9 cellular contexts compared by ENCODE assay signal in genomic region chr2:176638167-176639015, GRCh38.
A peak's percentile ranks its signal among the peaks of the same experiment; 100 is the strongest.
DNase-seq lines count a peak whose midpoint lies in the region; ATAC-seq, FAIRE-seq and TF ChIP-seq lines count a peak whose summit lies in the region.
"Had no signal": no experiment of that assay in that cellular context is flagged by ENCODE, and none has a peak within 500 bp of the region (broad histone marks: within the 10 kb centered on the region; RNA-seq: fewer than 3 reads in every experiment).

No MANE protein-coding gene starts in this region.

- H3K9ac ChIP-seq in kidney (ENCODE audit: low read length in 2 of 2), result peak overlapping the region; percentile 28 to 29

- ATAC-seq in HG02938 (IDR thresholded peaks at IDR 0.05; ENCODE audit: unreplicated experiment) (peak; percentile 70), activated B cell treated with CpG ODN at 0.5 μM for 24 hours (ENCODE audit: low read depth) (peak; percentile 79)

- intact Hi-C loops in activated B cell treated with CpG ODN at 0.5 μM for 24 hours (cut with micrococcal nuclease) (loop anchor here (1.0 to 10.0 kb wide), 6 partner anchors 84 to 1386 kb away; no protein-coding TSS in a partner anchor), kidney (cut with DNase I) (no loop called here)

- peak overlapping the region; percentile 36 to 71 for H3K4me3 ChIP-seq in kidney (ENCODE audit: low read length in 2 of 2)

- no peaks in the 10 kb centered on the region for H3K36me3 ChIP-seq in kidney (ENCODE audit: control insufficient read depth in 1 of 2, insufficient read depth in 2 of 2, low read length in 2 of 2)

- H3K27ac Mint-ChIP-seq in activated B cell treated with CpG ODN at 0.5 μM for 24 hours, result no peak overlapping the region

- no peaks in the 10 kb centered on the region for H3K4me1 ChIP-seq in kidney (ENCODE audit: control insufficient read depth in 1 of 2, insufficient read depth in 1 of 2, low read depth in 1 of 2, low read length in 2 of 2)

- DNase-seq in NCI-H187 (lab: John Stamatoyannopoulos, UW) (peak; percentile 20 to 27), NCI-H187 treated with DMSO at 0.1 percent for 48 hours (lab: John Stamatoyannopoulos, UW) (no peak), NCI-H2029 treated with DMSO at 0.1 percent for 48 hours (lab: John Stamatoyannopoulos, UW) (peak; percentile 50), activated B cell treated with CpG ODN at 0.5 μM for 24 hours (peak; percentile 24), kidney (peak; percentile 91)
- DNase-seq in central memory CD4-positive, alpha-beta T cell, result peak; percentile 32
- DNase-seq in stimulated activated CD4-positive, alpha-beta T cell treated with anti-CD3 and anti-CD28 coated beads, Interleukin-15, amount 100 ng/mL, for 1 hour (ENCODE audit: low read depth in 1 of 2, low spot score in 1 of 2), result peak; percentile 9 to 45

- no peaks in the 10 kb centered on the region for H3K9me3 ChIP-seq in kidney (ENCODE audit: control insufficient read depth in 1 of 2, low read length in 2 of 2)

- no peaks in the 10 kb centered on the region for H3K36me3 Mint-ChIP-seq in activated B cell treated with CpG ODN at 0.5 μM for 24 hours (ENCODE audit: low read depth)

- H3K4me3 Mint-ChIP-seq in activated B cell treated with CpG ODN at 0.5 μM for 24 hours, result peak overlapping the region; percentile 66

- no peak for FAIRE-seq in kidney (lab: Jason Lieb, UNC)
- FAIRE-seq: A204.1 had no signal

- POLR2A ChIA-PET in activated B cell treated with CpG ODN at 0.5 μM for 24 hours (lab: Charles Lee), result no interaction called here

- CTCF ChIA-PET in activated B cell treated with CpG ODN at 0.5 μM for 24 hours (lab: Charles Lee), result interaction anchor here (0.9 to 3.6 kb wide), 4 partner anchors 14 to 512 kb away, joined by 3 to 24 read pairs (median 4); no protein-coding TSS in a partner anchor

- peaks cover 45% of the 10 kb centered on the region for H3K27me3 Mint-ChIP-seq in activated B cell treated with CpG ODN at 0.5 μM for 24 hours

- no peaks in the 10 kb centered on the region for H3K9me3 Mint-ChIP-seq in activated B cell treated with CpG ODN at 0.5 μM for 24 hours

- H3K4me1 Mint-ChIP-seq in activated B cell treated with CpG ODN at 0.5 μM for 24 hours, result peaks cover 3% of the 10 kb centered on the region

- H3K27ac ChIP-seq in kidney (ENCODE audit: low read depth in 2 of 2, low read length in 2 of 2), result peak overlapping the region; percentile 77 to 81

- TF ChIP-seq CTCF in activated B cell treated with CpG ODN at 0.5 μM for 24 hours (IDR thresholded peaks at IDR 0.05) (peak; percentile 64), kidney (IDR thresholded peaks at IDR 0.05; ENCODE audit: borderline replicate concordance, extremely low read depth, insufficient read depth) (peak; percentile 88)
